In genomic region chr17:58679263-58680037, GRCh38 we compare ENCODE assay signal across 8 cellular contexts. TPM values are rescaled to one million over a fixed set of nuclear protein-coding genes. Genes with fewer than 3 reads are reported as not detected.
DNase-seq lines count a peak whose midpoint lies in the region; ATAC-seq and TF ChIP-seq lines count a peak whose summit lies in the region.

No MANE protein-coding gene starts in this region.

- H3K27ac Mint-ChIP-seq in GM23338, result peak overlapping the region; percentile 99
- H3K27ac Mint-ChIP-seq in stimulated activated effector memory CD8-positive, alpha-beta T cell treated with anti-CD3 and anti-CD28 coated beads, Interleukin-12 subunit alpha, Interleukin-12 subunit beta, amount 100 ng/mL, for 72 hours, result no peak overlapping the region

- H3K27ac ChIP-seq in 22Rv1 (peak overlapping the region; percentile 72), GM23338 (ENCODE audit: low read depth) (0 out of 2 replicates have a peak overlapping the region, but pooled peaks have one; percentile 11), PC-9 (peak overlapping the region; percentile 48), substantia nigra (ENCODE audit: low read depth, low read length, poor library complexity, severe bottlenecking) (no peak overlapping the region)

- H3K9me2 ChIP-seq in GM23338 (ENCODE audit: insufficient read depth) (no peaks in the 10 kb centered on the region), PC-9 (ENCODE audit: insufficient read depth) (no peaks in the 10 kb centered on the region)

- DNase-seq in GM23338 (ENCODE audit: low spot score) (peak; percentile 49), PC-9 (peak; percentile 45 to 99), fibroblast of the conjunctiva (ENCODE audit: low read depth) (peak; percentile 62), substantia nigra (lab: John Stamatoyannopoulos, UW) (no peak), UCSD-AML1 (lab: John Stamatoyannopoulos, UW; ENCODE audit: unreplicated experiment) (no peak)
- DNase-seq in stimulated activated effector memory CD8-positive, alpha-beta T cell treated with anti-CD3 and anti-CD28 coated beads, Interleukin-12 subunit alpha, Interleukin-12 subunit beta, amount 100 ng/mL, for 72 hours (ENCODE audit: low spot score in 2 of 2), result no peak

- BruUV-seq in PC-9 (replicated peaks; lab: Mats Ljungman, UMichigan), result TSS peak; percentile 100

- H3K4me2 ChIP-seq in GM23338, result no peak overlapping the region
- peak overlapping the region; percentile 52 for H3K4me2 ChIP-seq in PC-9

- H2AFZ ChIP-seq in GM23338, result no peak overlapping the region
- peak overlapping the region; percentile 52; the same call in 1 of the 2 replicates for H2AFZ ChIP-seq in PC-9

- H3K27me3 ChIP-seq in GM23338 (ENCODE audit: insufficient read depth), result no peaks in the 10 kb centered on the region
- H3K27me3 ChIP-seq in PC-9 (ENCODE audit: insufficient read depth, low read depth), result no peaks in the 10 kb centered on the region

- no peaks in the 10 kb centered on the region for H3K9me3 ChIP-seq in PC-9 (ENCODE audit: insufficient read depth, low read depth)

- no peak overlapping the region for H3K4me3 ChIP-seq in GM23338
- H3K4me3 ChIP-seq in PC-9, result peak overlapping the region; percentile 25; the same call in 1 of the 2 replicates

- no peaks in the 10 kb centered on the region for H3K27me3 Mint-ChIP-seq in GM23338 (ENCODE audit: insufficient read depth, low read depth, poor library complexity)

- CTCF ChIA-PET in PC-9 (lab: Charles Lee), result interaction anchor here (0.9 kb wide), 1 partner anchor 12 kb away, joined by 12 read pairs; no protein-coding TSS in a partner anchor

- intact Hi-C loops in PC-9 (cut with micrococcal nuclease; ENCODE audit: unreplicated experiment), result loop anchor here (1.0 to 2.0 kb wide), 3 partner anchors 20 to 48 kb away; no protein-coding TSS in a partner anchor

- no peaks in the 10 kb centered on the region for H3K36me3 Mint-ChIP-seq in GM23338 (ENCODE audit: low read depth)
- H3K36me3 Mint-ChIP-seq in stimulated activated effector memory CD8-positive, alpha-beta T cell treated with anti-CD3 and anti-CD28 coated beads, Interleukin-12 subunit alpha, Interleukin-12 subunit beta, amount 100 ng/mL, for 72 hours, result no peaks in the 10 kb centered on the region

- TF ChIP-seq CTCF in 22Rv1 (IDR thresholded peaks at IDR 0.05) (no peak), GM23338 (conservative IDR thresholded peaks at IDR 0.05; ENCODE audit: low read depth in 2 of 2) (no peak), PC-9 (conservative IDR thresholded peaks at IDR 0.05) (no peak; the same call in 1 of the 2 replicates)

- H3K4me1 Mint-ChIP-seq in GM23338, result peaks cover 4% of the 10 kb centered on the region; the same call in 1 of the 3 replicates
- no peaks in the 10 kb centered on the region for H3K4me1 Mint-ChIP-seq in stimulated activated effector memory CD8-positive, alpha-beta T cell treated with anti-CD3 and anti-CD28 coated beads, Interleukin-12 subunit alpha, Interleukin-12 subunit beta, amount 100 ng/mL, for 72 hours

- H3K9me3 Mint-ChIP-seq in GM23338, result no peaks in the 10 kb centered on the region
- no peaks in the 10 kb centered on the region for H3K9me3 Mint-ChIP-seq in stimulated activated effector memory CD8-positive, alpha-beta T cell treated with anti-CD3 and anti-CD28 coated beads, Interleukin-12 subunit alpha, Interleukin-12 subunit beta, amount 100 ng/mL, for 72 hours

- ATAC-seq in GM23338 (peak; percentile 87), HG03521 (IDR thresholded peaks at IDR 0.05; ENCODE audit: unreplicated experiment) (no peak)
- ATAC-seq in stimulated activated effector memory CD8-positive, alpha-beta T cell treated with anti-CD3 and anti-CD28 coated beads, Interleukin-12 subunit alpha, Interleukin-12 subunit beta, amount 100 ng/mL, for 72 hours, result no peak

- POLR2A ChIA-PET in PC-9 (lab: Charles Lee; ENCODE audit: unreplicated experiment), result interaction anchor here (0.6 to 0.8 kb wide), 2 partner anchors 14 to 145 kb away, joined by 3 to 4 read pairs; no protein-coding TSS in a partner anchor

- no peak overlapping the region for H3K4me3 Mint-ChIP-seq in GM23338
- no peak overlapping the region for H3K4me3 Mint-ChIP-seq in stimulated activated effector memory CD8-positive, alpha-beta T cell treated with anti-CD3 and anti-CD28 coated beads, Interleukin-12 subunit alpha, Interleukin-12 subunit beta, amount 100 ng/mL, for 72 hours

- H4K20me1 ChIP-seq in GM23338 (replicated peaks; ENCODE audit: insufficient read depth) (no peaks in the 10 kb centered on the region), PC-9 (ENCODE audit: insufficient read depth) (no peaks in the 10 kb centered on the region)

- no peaks in the 10 kb centered on the region for H3K79me2 ChIP-seq in GM23338 (replicated peaks; ENCODE audit: insufficient read depth)
- no peaks in the 10 kb centered on the region for H3K79me2 ChIP-seq in PC-9 (ENCODE audit: low read depth)

- no peaks in the 10 kb centered on the region for H3K4me1 ChIP-seq in GM23338 (ENCODE audit: insufficient read depth)
- peaks cover 22% of the 10 kb centered on the region for H3K4me1 ChIP-seq in PC-9 (replicated peaks; ENCODE audit: insufficient read depth)

- H3F3A ChIP-seq in GM23338 (replicated peaks; ENCODE audit: low read depth) (no peaks in the 10 kb centered on the region), PC-9 (ENCODE audit: insufficient read depth, low read depth) (peaks cover 25% of the 10 kb centered on the region)

- no peaks in the 10 kb centered on the region for H3K36me3 ChIP-seq in GM23338 (ENCODE audit: insufficient read depth)
- H3K36me3 ChIP-seq in PC-9 (ENCODE audit: low read depth), result no peaks in the 10 kb centered on the region

TF ChIP-seq in GM23338, 12 proteins besides CTCF, POLR2A, EP300 and RAD21 (continues in another document):
- TF ChIP-seq ZNF462 (CRISPR knock-in tag; IDR thresholded peaks at IDR 0.05) (peak; percentile 74; the same call in 1 of the 2 replicates), POLR2AphosphoS5 (IDR thresholded peaks at IDR 0.05; ENCODE audit: low read depth) (peak; percentile 98), ZNF114 (CRISPR knock-in tag; IDR thresholded peaks at IDR 0.05) (no peak), JUNB (IDR thresholded peaks at IDR 0.05; ENCODE audit: unreplicated experiment) (no peak), CREB1 (CRISPR knock-in tag; IDR thresholded peaks at IDR 0.05; ENCODE audit: low read depth) (peak; percentile 73)

RNA-seq across cellular contexts. Expression of gene TEX14, which starts 12.4 kb away (rescaled TPM):
- total RNA-seq in GM23338 (2014; rRNA removed; shearing (Covaris generic)), result 0.78 and 0.80 TPM in 2 replicates
- 2.5 and 2.6 TPM in 2 replicates for polyA plus RNA-seq in GM23338 (2016; fragmentation: Nextera tagmentation; extraction: Ambion mirVana)
- total RNA-seq in PC-9 (2021), result 0.28 and 0.55 TPM in 2 replicates

RNA-seq across cellular contexts. Expression of gene RAD51C, which starts 13.0 kb away (rescaled TPM):
- total RNA-seq in GM23338 (2014; rRNA removed; shearing (Covaris generic)), result 9.3 and 19.6 TPM in 2 replicates
- 25.5 and 33.6 TPM in 2 replicates for polyA plus RNA-seq in GM23338 (2016; fragmentation: Nextera tagmentation; extraction: Ambion mirVana)
- 45.7 and 63.4 TPM in 2 replicates for total RNA-seq in PC-9 (2021)

Comparison
In these comparisons a context has a peak if more than half of its experiments do, and no peak if none do; other contexts are left out.
1. DNase-seq: peak in GM23338 (single experiment), PC-9 (2 of 2) and fibroblast of the conjunctiva (single experiment); none in substantia nigra (0 of 49), UCSD-AML1 (single experiment) and stimulated activated effector memory CD8-positive, alpha-beta T cell treated with anti-CD3 and anti-CD28 coated beads, Interleukin-12 subunit alpha, Interleukin-12 subunit beta, amount 100 ng/mL, for 72 hours (0 of 2).